9 cellular contexts compared by ENCODE assay signal in the genomic region with DNA sequence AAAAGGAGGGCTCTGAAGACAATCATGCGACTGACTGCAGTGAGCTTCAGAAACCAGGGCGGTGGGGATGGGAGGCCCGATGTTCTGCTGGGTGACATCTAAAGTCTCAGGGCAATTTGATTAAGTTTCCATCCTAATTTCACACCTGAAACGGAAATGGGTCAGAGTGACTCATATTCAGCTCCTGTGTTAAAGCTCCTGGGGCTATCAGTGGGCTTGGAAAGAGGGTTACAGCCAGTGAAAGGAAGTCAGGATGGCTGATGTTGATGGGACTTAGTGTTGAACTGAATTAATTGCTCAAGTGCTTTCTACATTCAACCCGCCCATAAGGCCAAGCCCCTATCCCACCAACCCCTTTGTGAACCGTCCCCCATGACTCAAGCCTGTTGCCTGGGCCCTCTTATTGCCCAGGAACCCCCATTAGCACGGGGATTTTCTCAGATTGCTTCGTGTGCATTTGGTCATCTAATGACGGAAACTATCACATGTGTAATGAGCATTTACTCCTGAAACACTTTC. TPM values are rescaled to one million over a fixed set of nuclear protein-coding genes. Genes with fewer than 3 reads are reported as not detected.
DNase-seq lines count a peak whose midpoint lies in the region; ATAC-seq lines count a peak whose summit lies in the region.
"Had no signal": no experiment of that assay in that cellular context is flagged by ENCODE, and none has a peak within 500 bp of the region (broad histone marks: within the 10 kb centered on the region; RNA-seq: fewer than 3 reads in every experiment).

No MANE protein-coding gene starts in this region.

- H3K9me3 Mint-ChIP-seq in stimulated activated effector memory CD8-positive, alpha-beta T cell treated with anti-CD3 and anti-CD28 coated beads, Interleukin-12 subunit alpha, Interleukin-12 subunit beta, amount 100 ng/mL, for 72 hours: no peaks in the 10 kb centered on the region
- H3K9me3 Mint-ChIP-seq: brain had no signal

- peak overlapping the region; percentile 41 for H3K4me3 Mint-ChIP-seq in stimulated activated effector memory CD8-positive, alpha-beta T cell treated with anti-CD3 and anti-CD28 coated beads, Interleukin-12 subunit alpha, Interleukin-12 subunit beta, amount 100 ng/mL, for 72 hours
- H3K4me3 Mint-ChIP-seq: brain had no signal

- peaks cover 29% of the 10 kb centered on the region for H3K4me1 Mint-ChIP-seq in stimulated activated effector memory CD8-positive, alpha-beta T cell treated with anti-CD3 and anti-CD28 coated beads, Interleukin-12 subunit alpha, Interleukin-12 subunit beta, amount 100 ng/mL, for 72 hours

- peak; percentile 74 for ATAC-seq in HG03095 (IDR thresholded peaks at IDR 0.05; ENCODE audit: unreplicated experiment)
- ATAC-seq in stimulated activated effector memory CD8-positive, alpha-beta T cell treated with anti-CD3 and anti-CD28 coated beads, Interleukin-12 subunit alpha, Interleukin-12 subunit beta, amount 100 ng/mL, for 72 hours: peak; percentile 92

- DNase-seq in activated T-cell treated with anti-CD3 and anti-CD28 coated beads for 48 hours (ENCODE audit: low read depth) (peak; percentile 37), SW480 (ENCODE audit: low spot score) (no peak), HT-29 (ENCODE audit: low spot score) (no peak), SIG-M5 (lab: John Stamatoyannopoulos, UW) (no peak)
- no peak for DNase-seq in activated T-cell treated with anti-CD3 and anti-CD28 coated beads, Interleukin-2, amount 50 U/mL, for 1 hour
- DNase-seq in activated T-cell treated with anti-CD3 and anti-CD28 coated beads, Interleukin-2, amount 50 U/mL, for 48 hours: peak; percentile 60 to 70
- DNase-seq in stimulated activated effector memory CD8-positive, alpha-beta T cell treated with anti-CD3 and anti-CD28 coated beads, Interleukin-12 subunit alpha, Interleukin-12 subunit beta, amount 100 ng/mL, for 72 hours (ENCODE audit: low spot score in 2 of 2): peak in 1 of 2 donors; percentile 64

- H3K36me3 Mint-ChIP-seq in stimulated activated effector memory CD8-positive, alpha-beta T cell treated with anti-CD3 and anti-CD28 coated beads, Interleukin-12 subunit alpha, Interleukin-12 subunit beta, amount 100 ng/mL, for 72 hours: no peaks in the 10 kb centered on the region

- peak overlapping the region; percentile 32 for H3K27ac Mint-ChIP-seq in stimulated activated effector memory CD8-positive, alpha-beta T cell treated with anti-CD3 and anti-CD28 coated beads, Interleukin-12 subunit alpha, Interleukin-12 subunit beta, amount 100 ng/mL, for 72 hours
- H3K27ac Mint-ChIP-seq: brain had no signal

RNA-seq across cellular contexts. Expression of a gene that starts 47.1 kb away (rescaled TPM):
- 12.9 and 13.1 TPM in 2 replicates for total RNA-seq in HT-29 (2014; rRNA removed; shearing (Covaris generic))

Comparison
In these comparisons a context has a peak if more than half of its experiments do, and no peak if none do; other contexts are left out.
1. DNase-seq: peak in activated T-cell treated with anti-CD3 and anti-CD28 coated beads for 48 hours (single experiment) and activated T-cell treated with anti-CD3 and anti-CD28 coated beads, Interleukin-2, amount 50 U/mL, for 48 hours (2 of 2); none in activated T-cell treated with anti-CD3 and anti-CD28 coated beads, Interleukin-2, amount 50 U/mL, for 1 hour (single experiment), SW480 (single experiment), HT-29 (single experiment) and SIG-M5 (single experiment).